Comparison of ENCODE assay signal across 15 cellular contexts in the genomic region with DNA sequence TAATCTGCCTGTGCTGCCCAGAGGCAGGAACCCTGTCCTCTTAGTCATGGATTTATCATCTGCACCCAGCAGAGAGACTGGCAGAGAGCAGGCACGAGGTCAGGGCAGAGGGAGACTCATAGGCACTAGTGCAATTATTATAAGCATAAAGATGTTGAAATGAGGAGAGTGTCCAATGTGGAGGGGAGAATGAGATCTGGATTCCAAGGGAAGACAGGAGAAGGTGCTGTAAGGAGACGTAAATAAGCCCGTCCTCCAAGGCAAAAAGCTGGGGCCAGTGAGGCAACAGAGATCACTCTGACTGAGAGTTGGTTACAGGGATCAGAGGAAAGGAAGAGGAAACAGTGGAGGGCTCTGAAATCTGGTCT.
DNase-seq lines count a peak whose midpoint lies in the region; ATAC-seq, FAIRE-seq and TF ChIP-seq lines count a peak whose summit lies in the region.
"Had no signal": no experiment of that assay in that cellular context is flagged by ENCODE, and none has a peak within 500 bp of the region (broad histone marks: within the 10 kb centered on the region; RNA-seq: fewer than 3 reads in every experiment).

No MANE protein-coding gene starts in this region.

- no peak for TF ChIP-seq POLR2A in A549 (IDR thresholded peaks at IDR 0.05; ENCODE audit: low read length)

- DNase-seq in A549 (ENCODE audit: low read depth in 1 of 2, low spot score in 1 of 2) (peak; percentile 28 to 74), LoVo (ENCODE audit: low spot score) (peak; percentile 22), brain pericyte (ENCODE audit: low read depth, low spot score) (peak; percentile 53), left lung (no peak), amniotic stem cell (lab: John Stamatoyannopoulos, UW) (no peak), NCI-H1417 (lab: John Stamatoyannopoulos, UW) (no peak)
- DNase-seq in activated CD4-positive, alpha-beta T cell treated with anti-CD3 and anti-CD28 coated beads, Interleukin-2, amount 50 U/mL, for 4 hours, result no peak
- DNase-seq: activated T-cell treated with anti-CD3 and anti-CD28 coated beads for 4 hours; caudate nucleus; GF-D8; heart right ventricle; NCI-H524; stimulated activated CD4-positive, alpha-beta T cell treated with anti-CD3 and anti-CD28 coated beads, Interleukin-2, amount 100 ng/mL, for 48 hours had no signal

- H3K36me3 ChIP-seq in left lung, result no peaks in the 10 kb centered on the region
- H3K36me3 ChIP-seq: heart right ventricle, tibial nerve had no signal

- H3K4me2 ChIP-seq in A549, result peak overlapping the region; percentile 63

- CTCF ChIA-PET in A549 (lab: Yijun Ruan, JAX), result interaction anchor here (1.0 to 4.6 kb wide), 3 partner anchors 12 to 157 kb away, joined by 3 to 22 read pairs (median 4); no protein-coding TSS in a partner anchor

- H3K9me3 ChIP-seq in A549 (no peaks in the 10 kb centered on the region), left lung (no peaks in the 10 kb centered on the region)
- H3K9me3 ChIP-seq: heart right ventricle, tibial nerve had no signal

- intact Hi-C loops in left lung (cut with DNase I), result no loop called here

- H3K27ac ChIP-seq in A549, result peak overlapping the region; percentile 64 to 78
- H3K27ac ChIP-seq in left lung, result no peak overlapping the region
- H3K27ac ChIP-seq: tibial nerve had no signal

- no peak for TF ChIP-seq RAD21 in A549 (conservative IDR thresholded peaks at IDR 0.05 in 1 of 2, IDR thresholded peaks at IDR 0.05 in 1 of 2)

- 9% methylated on average over 3 of the region's 3 CpGs for WGBS in A549 (ENCODE audit: missing lambda C conversion rate)

- no peak for TF ChIP-seq EP300 in A549 (IDR thresholded peaks at IDR 0.05)

- no peak for FAIRE-seq in A549 (lab: Jason Lieb, UNC)

- peak; percentile 98 to 99 for ATAC-seq in A549
- peak; percentile 25 for ATAC-seq in left lung
- no peak for ATAC-seq in HG03097 (IDR thresholded peaks at IDR 0.05; ENCODE audit: low FRiP score, unreplicated experiment)

- H3K4me1 ChIP-seq in A549 (peaks cover 30% of the 10 kb centered on the region), left lung (no peaks in the 10 kb centered on the region)

- POLR2A ChIA-PET in A549 (lab: Yijun Ruan, JAX), result interaction anchor here (0.8 kb wide), 1 partner anchor 126 kb away, joined by 4 read pairs; no protein-coding TSS in a partner anchor

- no peak overlapping the region for H3K4me3 ChIP-seq in A549
- no peak overlapping the region for H3K4me3 ChIP-seq in left lung
- H3K4me3 ChIP-seq: heart right ventricle, tibial nerve had no signal

- no peak for TF ChIP-seq CTCF in A549 (IDR thresholded peaks at IDR 0.05)
- no peak for TF ChIP-seq CTCF in left lung (IDR thresholded peaks at IDR 0.05)

- H3K27me3 ChIP-seq in left lung, result no peaks in the 10 kb centered on the region
- H3K27me3 ChIP-seq: heart right ventricle, tibial nerve had no signal

TF ChIP-seq in A549, 52 proteins besides CTCF, POLR2A, EP300 and RAD21:
- TF ChIP-seq JUNB (IDR thresholded peaks at IDR 0.05) (peak; percentile 44; the same call in 1 of the 2 replicates), SREBF2 (IDR thresholded peaks at IDR 0.05) (no peak), HEYL (CRISPR knock-in tag; IDR thresholded peaks at IDR 0.05) (no peak), GATA3 (IDR thresholded peaks at IDR 0.05; ENCODE audit: borderline replicate concordance) (0 out of 2 replicates have a peak, but pooled peaks have one; percentile 26), JUN (IDR thresholded peaks at IDR 0.05) (0 out of 5 replicates have a peak, but pooled peaks of 1 of the 2 experiments have one; percentile 28), FOSL2 (IDR thresholded peaks at IDR 0.05) (no peak), FOSL2 (CRISPR knock-in tag; IDR thresholded peaks at IDR 0.05) (peak; percentile 50), RARB (CRISPR knock-in tag; IDR thresholded peaks at IDR 0.05) (no peak), HDAC2 (IDR thresholded peaks at IDR 0.05) (no peak), CEBPB (IDR thresholded peaks at IDR 0.05) (peak in 1 of 2 experiments; percentile 48; a peak in 1 of 4 replicates), MAX (IDR thresholded peaks at IDR 0.05) (peak; percentile 71)
- TF ChIP-seq, protein P1, sequence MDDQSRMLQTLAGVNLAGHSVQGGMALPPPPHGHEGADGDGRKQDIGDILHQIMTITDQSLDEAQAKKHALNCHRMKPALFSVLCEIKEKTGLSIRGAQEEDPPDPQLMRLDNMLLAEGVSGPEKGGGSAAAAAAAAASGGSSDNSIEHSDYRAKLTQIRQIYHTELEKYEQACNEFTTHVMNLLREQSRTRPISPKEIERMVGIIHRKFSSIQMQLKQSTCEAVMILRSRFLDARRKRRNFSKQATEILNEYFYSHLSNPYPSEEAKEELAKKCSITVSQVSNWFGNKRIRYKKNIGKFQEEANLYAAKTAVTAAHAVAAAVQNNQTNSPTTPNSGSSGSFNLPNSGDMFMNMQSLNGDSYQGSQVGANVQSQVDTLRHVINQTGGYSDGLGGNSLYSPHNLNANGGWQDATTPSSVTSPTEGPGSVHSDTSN (IDR thresholded peaks at IDR 0.05), result no peak

Comparison
In these comparisons a context has a peak if more than half of its experiments do, and no peak if none do; other contexts are left out.
1. DNase-seq: peak in A549 (2 of 2), LoVo (single experiment) and brain pericyte (single experiment); none in left lung (0 of 2), amniotic stem cell (single experiment), activated CD4-positive, alpha-beta T cell treated with anti-CD3 and anti-CD28 coated beads, Interleukin-2, amount 50 U/mL, for 4 hours (0 of 2) and NCI-H1417 (0 of 3).
2. H3K27ac ChIP-seq: peak in A549 (2 of 2); none in left lung (0 of 2).